In the genomic region with DNA sequence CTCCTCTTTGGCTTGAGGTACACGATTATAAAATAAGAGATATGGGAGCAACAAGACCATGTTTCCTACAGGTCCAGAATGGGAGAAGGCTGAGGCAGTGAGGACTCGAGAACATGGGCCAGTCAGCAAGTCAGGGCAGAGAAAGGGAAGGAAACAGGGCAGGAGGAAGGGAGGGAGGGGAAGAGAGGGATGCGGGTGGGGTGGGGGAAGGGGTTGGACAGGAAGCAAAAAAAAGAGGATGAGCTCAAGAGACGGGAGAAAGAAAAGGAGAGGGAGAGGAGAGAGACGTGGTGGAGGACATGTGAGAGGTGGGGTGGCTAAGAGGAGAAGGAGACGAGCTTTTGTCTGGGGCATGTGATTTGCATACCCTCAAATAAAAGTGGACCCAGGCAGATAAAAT, we compare ENCODE assay signal across 17 cellular contexts.
DNase-seq lines count a peak whose midpoint lies in the region; ATAC-seq and TF ChIP-seq lines count a peak whose summit lies in the region.
"Had no signal": no experiment of that assay in that cellular context is flagged by ENCODE, and none has a peak within 500 bp of the region (broad histone marks: within the 10 kb centered on the region; RNA-seq: fewer than 3 reads in every experiment).

No MANE protein-coding gene starts in this region.

- peak overlapping the region; percentile 65 for H3K4me2 ChIP-seq in neural progenitor cell

- no peak overlapping the region for H3K27ac ChIP-seq in neural progenitor cell
- H3K27ac ChIP-seq: HL-60, SK-N-MC had no signal

- H3K9me3 Mint-ChIP-seq in neural progenitor cell, result no peaks in the 10 kb centered on the region

- TF ChIP-seq CTCF in neural progenitor cell (IDR thresholded peaks at IDR 0.05), result no peak

- H3K27me3 Mint-ChIP-seq in neural progenitor cell (ENCODE audit: insufficient read depth, low read depth), result peaks cover 11% of the 10 kb centered on the region

- H3K36me3 Mint-ChIP-seq in neural progenitor cell, result no peaks in the 10 kb centered on the region
- H3K36me3 Mint-ChIP-seq: CD14-positive monocyte had no signal

- peak overlapping the region; percentile 70 for H2AFZ ChIP-seq in neural progenitor cell (replicated peaks)

- ATAC-seq in Right ventricle myocardium superior (ENCODE audit: poor library complexity), result no peak

- H3K4me1 Mint-ChIP-seq in neural progenitor cell, result peaks cover 52% of the 10 kb centered on the region

- H3K9ac ChIP-seq in ES-I3 (ENCODE audit: low read depth, low read length) (peak overlapping the region; percentile 13; the same call in 1 of the 2 replicates), neural progenitor cell (no peak overlapping the region)

- H3F3A ChIP-seq in neural progenitor cell (ENCODE audit: low read depth), result peaks cover 13% of the 10 kb centered on the region

- H3K4me1 ChIP-seq in ES-I3 (ENCODE audit: insufficient read depth, low read length), result peaks cover 13% of the 10 kb centered on the region; the same call in 1 of the 2 replicates
- H3K4me1 ChIP-seq in neural progenitor cell, result peaks cover 30% of the 10 kb centered on the region
- H3K4me1 ChIP-seq: HAP-1 had no signal

- H3K4me3 ChIP-seq in neural progenitor cell, result no peak overlapping the region
- H3K4me3 ChIP-seq: HAP-1 had no signal

- H3K27me3 ChIP-seq in neural progenitor cell, result no peaks in the 10 kb centered on the region

- H3K9me3 ChIP-seq in ES-I3 (ENCODE audit: control insufficient read depth, insufficient read depth, low read length) (no peaks in the 10 kb centered on the region), neural progenitor cell (ENCODE audit: low read depth) (no peaks in the 10 kb centered on the region)
- H3K9me3 ChIP-seq: HAP-1 had no signal

- DNase-seq in NCI-H526 treated with DMSO at 0.1 percent for 48 hours (lab: John Stamatoyannopoulos, UW) (peak; percentile 89), iPS-NIHi11 (ENCODE audit: low spot score) (peak; percentile 46), neural progenitor cell (ENCODE audit: low spot score) (no peak), iPS-NIHi7 (ENCODE audit: extremely low spot score) (no peak), Right ventricle myocardium superior (no peak), NAMALWA (ENCODE audit: low spot score) (no peak)
- no peak for DNase-seq in activated CD4-positive, alpha-beta T cell treated with anti-CD3 and anti-CD28 coated beads for 48 hours
- DNase-seq: DMS153, NCI-H1105 treated with DMSO at 0.1 percent for 48 hours, NCI-H187 treated with DMSO at 0.1 percent for 48 hours, NCI-H2171, NCI-H82 had no signal

- H3K79me2 ChIP-seq in neural progenitor cell (ENCODE audit: low read depth), result no peaks in the 10 kb centered on the region

- H3K36me3 ChIP-seq in ES-I3 (ENCODE audit: insufficient read depth, low read length) (no peaks in the 10 kb centered on the region), neural progenitor cell (no peaks in the 10 kb centered on the region)
- H3K36me3 ChIP-seq: HAP-1 had no signal

- intact Hi-C loops in Right ventricle myocardium superior (cut with DNase I), result no loop called here

- H3K4me3 Mint-ChIP-seq in neural progenitor cell, result peak overlapping the region; percentile 78
- H3K4me3 Mint-ChIP-seq: CD14-positive monocyte had no signal

- H4K20me1 ChIP-seq in neural progenitor cell (ENCODE audit: low read depth), result no peaks in the 10 kb centered on the region

- peak overlapping the region; percentile 92 for H3K27ac Mint-ChIP-seq in neural progenitor cell

Comparison
In these comparisons a context has a peak if more than half of its experiments do, and no peak if none do; other contexts are left out.
1. DNase-seq: peak in NCI-H526 treated with DMSO at 0.1 percent for 48 hours (single experiment) and iPS-NIHi11 (single experiment); none in neural progenitor cell (single experiment), activated CD4-positive, alpha-beta T cell treated with anti-CD3 and anti-CD28 coated beads for 48 hours (single experiment), iPS-NIHi7 (single experiment), Right ventricle myocardium superior (single experiment) and NAMALWA (single experiment).